ENCODE assay signal across 14 cellular contexts in genomic region chr2:85247591-85247990, GRCh38.
"Had no signal": no experiment of that assay in that cellular context is flagged by ENCODE, and none has a peak within 500 bp of the region (broad histone marks: within the 10 kb centered on the region; RNA-seq: fewer than 3 reads in every experiment).

No MANE protein-coding gene starts in this region.

- H3K27ac ChIP-seq: brain microvascular endothelial cell, parathyroid adenoma had no signal

- H3K9ac ChIP-seq: parathyroid adenoma had no signal

- H3K36me3 ChIP-seq: brain microvascular endothelial cell had no signal

- H3K4me1 Mint-ChIP-seq: memory B cell had no signal

- H3K4me3 Mint-ChIP-seq: activated naive CD8-positive, alpha-beta T cell; activated T-cell treated with anti-CD3 and anti-CD28 coated beads, Interleukin-2, amount 50 U/mL, for 4 hours; memory B cell; stimulated activated naive CD8-positive, alpha-beta T cell treated with anti-CD3 and anti-CD28 coated beads, Interleukin-15, Interleukin-2, amounts not matched to agents 100 ng/mL and 50 ng/mL, for 24 hours; T-helper 2 cell treated with Interferon-gamma antibody and Interleukin-4, amounts not matched to agents 5 μg/mL and 100 μg/mL, for 36 hours had no signal

- H3K27ac Mint-ChIP-seq: activated naive CD8-positive, alpha-beta T cell; memory B cell; stimulated activated naive CD8-positive, alpha-beta T cell treated with anti-CD3 and anti-CD28 coated beads, Interleukin-15, Interleukin-2, amounts not matched to agents 100 ng/mL and 50 ng/mL, for 24 hours; T-helper 2 cell treated with Interferon-gamma antibody and Interleukin-4, amounts not matched to agents 5 μg/mL and 100 μg/mL, for 36 hours had no signal

- H3K36me3 Mint-ChIP-seq: activated naive CD8-positive, alpha-beta T cell; memory B cell had no signal

- H3K9me3 Mint-ChIP-seq: activated T-cell treated with anti-CD3 and anti-CD28 coated beads, Interleukin-2, amount 50 U/mL, for 4 hours; memory B cell; stimulated activated naive CD8-positive, alpha-beta T cell treated with anti-CD3 and anti-CD28 coated beads, Interleukin-15, Interleukin-2, amounts not matched to agents 100 ng/mL and 50 ng/mL, for 24 hours; T-helper 2 cell treated with Interferon-gamma antibody and Interleukin-4, amounts not matched to agents 5 μg/mL and 100 μg/mL, for 36 hours had no signal

- DNase-seq: activated CD4-positive, alpha-beta T cell treated with anti-CD3 and anti-CD28 coated beads for 1 hour; activated CD4-positive, alpha-beta T cell treated with anti-CD3 and anti-CD28 coated beads, Interleukin-2, amount 50 U/mL, for 48 hours; activated effector memory CD4-positive, alpha-beta T cell treated with anti-CD3 and anti-CD28 coated beads, Interleukin-2, amount 50 U/mL, for 16 hours; activated T-cell treated with anti-CD3 and anti-CD28 coated beads, Interleukin-2, amount 50 U/mL, for 4 hours; amygdala; brain microvascular endothelial cell; glutamatergic neuron; stimulated activated CD4-positive, alpha-beta T cell treated with anti-CD3 and anti-CD28 coated beads, Interleukin-15, amount 100 ng/mL, for 24 hours; stimulated activated CD4-positive, alpha-beta T cell treated with anti-CD3 and anti-CD28 coated beads, Interleukin-4, amount 100 ng/mL, for 24 hours had no signal

- H3K27me3 ChIP-seq: brain microvascular endothelial cell had no signal
